8 cellular contexts compared by ENCODE assay signal in the genomic region with DNA sequence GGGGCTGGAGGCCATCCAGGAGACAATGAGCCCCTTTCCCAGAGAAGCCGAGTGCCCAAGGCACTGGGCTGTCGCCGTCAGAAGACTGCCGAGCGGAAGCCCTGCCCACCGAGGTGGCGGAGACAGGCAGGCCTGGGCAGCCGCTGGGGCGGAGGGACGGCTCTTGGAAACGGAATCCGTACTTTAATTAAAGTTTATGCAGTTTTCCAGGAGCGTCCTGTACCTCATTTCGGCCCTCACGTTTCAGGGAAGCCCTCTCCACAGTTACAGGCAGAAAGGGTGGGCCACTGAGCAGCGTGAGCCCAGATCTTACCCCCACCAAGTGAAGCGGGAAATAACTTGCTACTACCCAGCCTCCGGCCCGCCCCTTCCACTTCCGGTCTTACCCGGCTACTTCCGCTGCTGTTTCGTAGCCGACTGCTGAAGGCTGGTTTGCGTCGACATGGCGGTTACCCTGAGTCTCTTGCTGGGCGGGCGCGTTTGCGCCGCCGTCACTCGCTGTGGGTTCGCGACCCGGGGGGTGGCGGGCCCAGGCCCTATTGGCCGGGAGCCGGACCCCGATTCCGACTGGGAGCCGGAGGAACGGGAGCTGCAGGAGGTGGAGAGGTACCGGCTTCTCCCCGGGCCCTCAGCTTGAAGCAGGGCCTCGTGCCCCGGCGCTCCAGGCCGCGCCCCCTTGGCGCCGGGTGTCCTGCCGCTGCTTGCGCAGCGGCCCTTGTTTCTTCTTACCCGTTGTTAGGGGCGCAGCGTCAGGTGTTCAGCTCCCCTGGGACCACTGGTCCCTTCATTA.
DNase-seq lines count a peak whose midpoint lies in the region; FAIRE-seq and TF ChIP-seq lines count a peak whose summit lies in the region.

A gene with protein sequence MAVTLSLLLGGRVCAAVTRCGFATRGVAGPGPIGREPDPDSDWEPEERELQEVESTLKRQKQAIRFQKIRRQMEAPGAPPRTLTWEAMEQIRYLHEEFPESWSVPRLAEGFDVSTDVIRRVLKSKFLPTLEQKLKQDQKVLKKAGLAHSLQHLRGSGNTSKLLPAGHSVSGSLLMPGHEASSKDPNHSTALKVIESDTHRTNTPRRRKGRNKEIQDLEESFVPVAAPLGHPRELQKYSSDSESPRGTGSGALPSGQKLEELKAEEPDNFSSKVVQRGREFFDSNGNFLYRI (plus strand): TSS at position 402 of the 790 bp plus-strand sequence. CDS start 41 bp downstream, at position 443.

- H3K27ac ChIP-seq in MM.1S (ENCODE audit: low read length): peak within 1 kb of the TSS; percentile 81

- no peaks in the 10 kb centered on the region for H3K9me2 ChIP-seq in MM.1S (replicated peaks; ENCODE audit: insufficient read depth, low read length)

- H3K9me3 Mint-ChIP-seq in nephron progenitor cell: no peaks in the 10 kb centered on the region
- H3K9me3 Mint-ChIP-seq in stimulated activated naive CD8-positive, alpha-beta T cell treated with anti-CD3 and anti-CD28 coated beads, Interleukin-15, Interleukin-2, amounts not matched to agents 100 ng/mL and 50 ng/mL, for 24 hours: no peaks in the 10 kb centered on the region

- DNase-seq in HCEC 1CT (peak; percentile 84), MM.1S (peak; percentile 95), SHP77 treated with DMSO at 0.1 percent for 48 hours (lab: John Stamatoyannopoulos, UW) (peak; percentile 87), fibroblast of the conjunctiva (ENCODE audit: low read depth) (peak; percentile 80), nephron progenitor cell (peak; percentile 86)
- DNase-seq in activated effector memory CD4-positive, alpha-beta T cell treated with anti-CD3 and anti-CD28 coated beads, Interleukin-2, amount 50 U/mL, for 16 hours: peak; percentile 97

- H3K27ac Mint-ChIP-seq in nephron progenitor cell: peak within 1 kb of the TSS; percentile 98
- peak within 1 kb of the TSS; percentile 99 for H3K27ac Mint-ChIP-seq in stimulated activated naive CD8-positive, alpha-beta T cell treated with anti-CD3 and anti-CD28 coated beads, Interleukin-15, Interleukin-2, amounts not matched to agents 100 ng/mL and 50 ng/mL, for 24 hours

- peaks cover 53% of the 10 kb centered on the region for H3K4me1 Mint-ChIP-seq in nephron progenitor cell
- peaks cover 50% of the 10 kb centered on the region for H3K4me1 Mint-ChIP-seq in stimulated activated naive CD8-positive, alpha-beta T cell treated with anti-CD3 and anti-CD28 coated beads, Interleukin-15, Interleukin-2, amounts not matched to agents 100 ng/mL and 50 ng/mL, for 24 hours (ENCODE audit: low read depth)

- H3K4me1 ChIP-seq in MM.1S (ENCODE audit: low read length): peaks cover 14% of the 10 kb centered on the region

- H3K36me3 ChIP-seq in MM.1S (replicated peaks; ENCODE audit: insufficient read depth, low read length): no peaks in the 10 kb centered on the region

- no peaks in the 10 kb centered on the region for H3K9me3 ChIP-seq in MM.1S (replicated peaks; ENCODE audit: insufficient read depth, low read length)

- FAIRE-seq in G401.6 (lab: Jason Lieb, UNC): peak; percentile 25

- H3K27me3 Mint-ChIP-seq in nephron progenitor cell (ENCODE audit: low read depth, poor library complexity): peaks cover 10% of the 10 kb centered on the region
- H3K27me3 Mint-ChIP-seq in stimulated activated naive CD8-positive, alpha-beta T cell treated with anti-CD3 and anti-CD28 coated beads, Interleukin-15, Interleukin-2, amounts not matched to agents 100 ng/mL and 50 ng/mL, for 24 hours: no peaks in the 10 kb centered on the region

- peak within 1 kb of the TSS; percentile 88 for H2AFZ ChIP-seq in MM.1S (ENCODE audit: low read length)

- H3K27me3 ChIP-seq in MM.1S (replicated peaks; ENCODE audit: insufficient read depth, low read length): no peaks in the 10 kb centered on the region

- no peak for TF ChIP-seq CTCF in MM.1S (IDR thresholded peaks at IDR 0.05; ENCODE audit: low read length)
- TF ChIP-seq CTCF in nephron progenitor cell (IDR thresholded peaks at IDR 0.05): no peak

- H3K4me2 ChIP-seq in MM.1S (ENCODE audit: low read depth, low read length): peak within 1 kb of the TSS; percentile 88

- H3K9ac ChIP-seq in MM.1S (ENCODE audit: low read length): peak within 1 kb of the TSS; percentile 90

- peaks cover 29% of the 10 kb centered on the region for H3K36me3 Mint-ChIP-seq in nephron progenitor cell (ENCODE audit: low read depth)
- H3K36me3 Mint-ChIP-seq in stimulated activated naive CD8-positive, alpha-beta T cell treated with anti-CD3 and anti-CD28 coated beads, Interleukin-15, Interleukin-2, amounts not matched to agents 100 ng/mL and 50 ng/mL, for 24 hours (ENCODE audit: low read depth): peaks cover 32% of the 10 kb centered on the region

- peak within 1 kb of the TSS; percentile 84 for H3K4me3 ChIP-seq in MM.1S (ENCODE audit: low read length)

- 0 out of 2 replicates have a peak, but pooled peaks cover 11% of the 10 kb centered on the region for H3F3A ChIP-seq in MM.1S (ENCODE audit: insufficient read depth, low read length)

- peak within 1 kb of the TSS; percentile 97 for H3K4me3 Mint-ChIP-seq in nephron progenitor cell
- peak within 1 kb of the TSS; percentile 98 for H3K4me3 Mint-ChIP-seq in stimulated activated naive CD8-positive, alpha-beta T cell treated with anti-CD3 and anti-CD28 coated beads, Interleukin-15, Interleukin-2, amounts not matched to agents 100 ng/mL and 50 ng/mL, for 24 hours

- peaks cover 51% of the 10 kb centered on the region for H3K79me2 ChIP-seq in MM.1S (ENCODE audit: low read length)

- peaks cover 6% of the 10 kb centered on the region; the same call in 1 of the 2 replicates for H4K20me1 ChIP-seq in MM.1S (ENCODE audit: insufficient read depth, low read length)

Comparison
In these comparisons a context has a peak if more than half of its experiments do, and no peak if none do; other contexts are left out.
1. Peak in every context shown above with its lines: DNase-seq, H3K4me3 ChIP-seq and H3K27ac ChIP-seq.